Comparison of ENCODE assay signal across 10 cellular contexts in genomic region chr2:10400002-10400401, GRCh38. TPM values are rescaled to one million over a fixed set of nuclear protein-coding genes. Genes with fewer than 3 reads are reported as not detected.
DNase-seq lines count a peak whose midpoint lies in the region; ATAC-seq and TF ChIP-seq lines count a peak whose summit lies in the region.
"Had no signal": no experiment of that assay in that cellular context is flagged by ENCODE, and none has a peak within 500 bp of the region (broad histone marks: within the 10 kb centered on the region; RNA-seq: fewer than 3 reads in every experiment).

No MANE protein-coding gene starts in this region.

- H3K36me3 ChIP-seq in BLaER1 treated with 17β-estradiol and CSF1 and Interleukin-3, amounts not matched to agents 10 nM and 100 nM, result peaks cover 5 to 34% (median 11%) of the 10 kb centered on the region in 11 experiments; a peak in 18 of 22 replicates

- no peak overlapping the region for H3K4me3 Mint-ChIP-seq in Calu3 (ENCODE audit: low read depth, unreplicated experiment)
- peak overlapping the region; percentile 50 for H3K4me3 Mint-ChIP-seq in activated naive CD8-positive, alpha-beta T cell treated with anti-CD3 and anti-CD28 coated beads, Interleukin-2, amount 10 ng/mL, durations not matched to agents 7 days and 5 days
- H3K4me3 Mint-ChIP-seq in neural crest cell, result no peak overlapping the region

- peak overlapping the region; percentile 51 to 73 (median 71); a peak in 21 of 22 replicates for H3K9ac ChIP-seq in BLaER1 treated with 17β-estradiol and CSF1 and Interleukin-3, amounts not matched to agents 10 nM and 100 nM

- DNase-seq in Calu3 (no peak), neural crest cell (ENCODE audit: low read depth, low spot score) (no peak), NCI-H2196 treated with DMSO at 0.1 percent for 48 hours (lab: John Stamatoyannopoulos, UW; ENCODE audit: unreplicated experiment) (no peak), HCEC 1CT (no peak), SW480 (ENCODE audit: low spot score) (no peak)
- DNase-seq in activated naive CD8-positive, alpha-beta T cell treated with anti-CD3 and anti-CD28 coated beads, Interleukin-2, amount 10 ng/mL, durations not matched to agents 7 days and 5 days, result no peak
- DNase-seq: NCI-H2227 treated with DMSO at 0.1 percent for 48 hours, testis had no signal

- H3K9me3 ChIP-seq in BLaER1 treated with 17β-estradiol and CSF1 and Interleukin-3, amounts not matched to agents 10 nM and 100 nM (replicated peaks in 1 of 11), result peaks cover 0 to 7% (median 0%) of the 10 kb centered on the region in 11 experiments; a peak in 3 of 22 replicates
- H3K9me3 ChIP-seq: testis had no signal

- intact Hi-C loops in Calu3 (cut with micrococcal nuclease; ENCODE audit: unreplicated experiment), result no loop called here

- POLR2A ChIA-PET in activated naive CD8-positive, alpha-beta T cell treated with anti-CD3 and anti-CD28 coated beads, Interleukin-2, amount 10 ng/mL, durations not matched to agents 7 days and 5 days (lab: Charles Lee), result no interaction called here

- H3K27me3 ChIP-seq in BLaER1 treated with 17β-estradiol and CSF1 and Interleukin-3, amounts not matched to agents 10 nM and 100 nM, result no peaks in the 10 kb centered on the region
- H3K27me3 ChIP-seq: testis had no signal

- peak overlapping the region; percentile 79 to 98 (median 94) for H3K4me2 ChIP-seq in BLaER1 treated with 17β-estradiol and CSF1 and Interleukin-3, amounts not matched to agents 10 nM and 100 nM

- no peak for ATAC-seq in activated naive CD8-positive, alpha-beta T cell treated with anti-CD3 and anti-CD28 coated beads, Interleukin-2, amount 10 ng/mL, durations not matched to agents 7 days and 5 days (ENCODE audit: low read depth)
- no peak for ATAC-seq in GM21423 (IDR thresholded peaks at IDR 0.05; ENCODE audit: unreplicated experiment)

- peak overlapping the region in 5 of 10 experiments; percentile 10 to 32 (median 21); a peak in 4 of 20 replicates for H3K4me3 ChIP-seq in BLaER1 treated with 17β-estradiol and CSF1 and Interleukin-3, amounts not matched to agents 10 nM and 100 nM
- H3K4me3 ChIP-seq: testis had no signal

- peaks cover 31% of the 10 kb centered on the region for H3K4me1 Mint-ChIP-seq in Calu3 (ENCODE audit: low read depth, unreplicated experiment)
- peaks cover 22% of the 10 kb centered on the region for H3K4me1 Mint-ChIP-seq in activated naive CD8-positive, alpha-beta T cell treated with anti-CD3 and anti-CD28 coated beads, Interleukin-2, amount 10 ng/mL, durations not matched to agents 7 days and 5 days
- H3K4me1 Mint-ChIP-seq in neural crest cell, result peaks cover 13% of the 10 kb centered on the region

- no peaks in the 10 kb centered on the region for H3K9me3 Mint-ChIP-seq in Calu3 (ENCODE audit: low read depth, unreplicated experiment)
- H3K9me3 Mint-ChIP-seq in activated naive CD8-positive, alpha-beta T cell treated with anti-CD3 and anti-CD28 coated beads, Interleukin-2, amount 10 ng/mL, durations not matched to agents 7 days and 5 days, result peaks cover 2% of the 10 kb centered on the region
- H3K9me3 Mint-ChIP-seq in neural crest cell, result no peaks in the 10 kb centered on the region

- H3K27me3 Mint-ChIP-seq in Calu3 (ENCODE audit: unreplicated experiment), result no peaks in the 10 kb centered on the region
- H3K27me3 Mint-ChIP-seq in activated naive CD8-positive, alpha-beta T cell treated with anti-CD3 and anti-CD28 coated beads, Interleukin-2, amount 10 ng/mL, durations not matched to agents 7 days and 5 days, result peaks cover 2% of the 10 kb centered on the region
- no peaks in the 10 kb centered on the region for H3K27me3 Mint-ChIP-seq in neural crest cell (ENCODE audit: low read depth)

- CTCF ChIA-PET in Calu3 (lab: Charles Lee), result no interaction called here

- peaks cover 90 to 97% (median 94%) of the 10 kb centered on the region in 10 experiments for H3K4me1 ChIP-seq in BLaER1 treated with 17β-estradiol and CSF1 and Interleukin-3, amounts not matched to agents 10 nM and 100 nM

- H3K36me3 Mint-ChIP-seq in Calu3 (ENCODE audit: insufficient read depth, unreplicated experiment), result no peaks in the 10 kb centered on the region
- peaks cover 15% of the 10 kb centered on the region for H3K36me3 Mint-ChIP-seq in activated naive CD8-positive, alpha-beta T cell treated with anti-CD3 and anti-CD28 coated beads, Interleukin-2, amount 10 ng/mL, durations not matched to agents 7 days and 5 days
- peaks cover 7% of the 10 kb centered on the region for H3K36me3 Mint-ChIP-seq in neural crest cell (ENCODE audit: low read depth)

- BruUV-seq in Calu3 (replicated peaks; lab: Mats Ljungman, UMichigan), result no TSS peak

- peak overlapping the region; percentile 60 to 91 (median 81) for H3K27ac ChIP-seq in BLaER1 treated with 17β-estradiol and CSF1 and Interleukin-3, amounts not matched to agents 10 nM and 100 nM
- H3K27ac ChIP-seq: testis had no signal

- H3K27ac Mint-ChIP-seq in Calu3 (ENCODE audit: unreplicated experiment), result peak overlapping the region; percentile 36
- H3K27ac Mint-ChIP-seq in activated naive CD8-positive, alpha-beta T cell treated with anti-CD3 and anti-CD28 coated beads, Interleukin-2, amount 10 ng/mL, durations not matched to agents 7 days and 5 days, result peak overlapping the region; percentile 80
- peak overlapping the region; percentile 47 for H3K27ac Mint-ChIP-seq in neural crest cell (ENCODE audit: unreplicated experiment)

- peaks cover 17 to 61% (median 36%) of the 10 kb centered on the region in 11 experiments; a peak in 20 of 22 replicates for H4K20me1 ChIP-seq in BLaER1 treated with 17β-estradiol and CSF1 and Interleukin-3, amounts not matched to agents 10 nM and 100 nM

- TF ChIP-seq CTCF in Calu3 (IDR thresholded peaks at IDR 0.05; ENCODE audit: unreplicated experiment) (no peak), neural crest cell (conservative IDR thresholded peaks at IDR 0.05) (no peak)

RNA-seq across cellular contexts. Expression of gene ODC1, which starts 48.1 kb away (rescaled TPM):
- total RNA-seq in Calu3 (2022) (78.4 and 85.7 TPM in 2 replicates), neural crest cell (279 and 290 TPM in 2 replicates)
- 10 to 100 TPM; 42.0 to 43.8 TPM for total RNA-seq in activated naive CD8-positive, alpha-beta T cell treated with anti-CD3 and anti-CD28 coated beads, Interleukin-2, amount 10 ng/mL, durations not matched to agents 7 days and 5 days
